ENCODE assay signal across 26 cellular contexts in genomic region chr15:57319226-57319918, GRCh38. TPM values are rescaled to one million over a fixed set of nuclear protein-coding genes. Genes with fewer than 3 reads are reported as not detected.
DNase-seq lines count a peak whose midpoint lies in the region; ATAC-seq, FAIRE-seq and TF ChIP-seq lines count a peak whose summit lies in the region.
"Had no signal": no experiment of that assay in that cellular context is flagged by ENCODE, and none has a peak within 500 bp of the region (broad histone marks: within the 10 kb centered on the region; RNA-seq: fewer than 3 reads in every experiment).

No MANE protein-coding gene starts in this region.

- H3K27me3 ChIP-seq in K562 (ENCODE audit: control insufficient read depth in 2 of 2, insufficient read depth in 2 of 2, low read length in 2 of 2), result no peaks in the 10 kb centered on the region
- H3K27me3 ChIP-seq in PC-3 (ENCODE audit: low read length), result no peaks in the 10 kb centered on the region
- H3K27me3 ChIP-seq: body of pancreas, foreskin keratinocyte, right atrium auricular region, thyroid gland had no signal

- no peak for FAIRE-seq in K562 (lab: Jason Lieb, UNC)
- FAIRE-seq: G401.6 had no signal

- intact Hi-C loops in K562 (cut with micrococcal nuclease) (no loop called here), PC-3 (cut with micrococcal nuclease) (no loop called here)

- H3K9ac ChIP-seq in K562 (ENCODE audit: insufficient read depth in 1 of 2, low read depth in 2 of 2, low read length in 2 of 2) (no peak overlapping the region), PC-3 (ENCODE audit: low read length) (no peak overlapping the region)
- H3K9ac ChIP-seq: GM23248 had no signal

- no peaks in the 10 kb centered on the region for H3K27me3 Mint-ChIP-seq in stimulated activated naive B cell treated with anti-CD40 and anti-IgM and Interleukin-4, amounts not matched to agents 10 μg/mL and 1 μg/mL and 100 μg/mL, for 72 hours

- in situ Hi-C loops in K562 (cut with MboI), result loop anchor here (25.0 kb wide), 1 partner anchor 832 kb away; no protein-coding TSS in a partner anchor

- H3K79me2 ChIP-seq in K562 (ENCODE audit: control insufficient read depth, insufficient read depth, low read length), result peaks cover 7% of the 10 kb centered on the region; the same call in 2 of the 3 replicates
- H3K79me2 ChIP-seq in PC-3 (ENCODE audit: low read length), result no peaks in the 10 kb centered on the region

- no peak overlapping the region for H3K4me2 ChIP-seq in K562 (ENCODE audit: insufficient read depth, low read length)
- no peak overlapping the region for H3K4me2 ChIP-seq in PC-3 (ENCODE audit: low read length)

- CTCF ChIA-PET in K562 (lab: Yijun Ruan, JAX; ENCODE audit: low intra/inter-chr PET ratio) (no interaction called here), PC-3 (lab: Charles Lee) (no interaction called here)

- no peak overlapping the region for H2AFZ ChIP-seq in K562 (ENCODE audit: low read depth, low read length)
- H2AFZ ChIP-seq in PC-3 (ENCODE audit: low read length), result no peak overlapping the region
- H2AFZ ChIP-seq: GM23248 had no signal

- no peaks in the 10 kb centered on the region for H3K9me2 ChIP-seq in PC-3 (replicated peaks; ENCODE audit: low read length)

- no peak for TF ChIP-seq POLR2A in K562 (conservative IDR thresholded peaks at IDR 0.05)

- 96% methylated on average over 27 of the region's 36 CpGs for WGBS in K562 (ENCODE audit: insufficient coverage, low coverage, missing lambda C conversion rate)

- peaks cover 8 to 14% of the 10 kb centered on the region in 2 donors for H3K36me3 Mint-ChIP-seq in stimulated activated naive B cell treated with anti-CD40 and anti-IgM and Interleukin-4, amounts not matched to agents 10 μg/mL and 1 μg/mL and 100 μg/mL, for 72 hours
- H3K36me3 Mint-ChIP-seq: CD4-positive, alpha-beta memory T cell; naive B cell had no signal

- TF ChIP-seq EP300 in K562 (IDR thresholded peaks at IDR 0.05; ENCODE audit: low read length), result no peak

- H3K27ac ChIP-seq in K562 (ENCODE audit: extremely low read depth, low read depth, low read length) (peak overlapping the region; percentile 99; the same call in 1 of the 3 replicates), PC-3 (ENCODE audit: low read length) (no peak overlapping the region)
- H3K27ac ChIP-seq: 22Rv1, body of pancreas, foreskin keratinocyte, GM23248, thyroid gland had no signal

- POLR2A ChIA-PET in K562 (lab: Yijun Ruan, JAX), result no interaction called here
- POLR2A ChIA-PET in PC-3 (lab: Charles Lee; ENCODE audit: unreplicated experiment), result no interaction called here

- TF ChIP-seq CTCF in K562 (IDR thresholded peaks at IDR 0.05 in 2 of 3, conservative IDR thresholded peaks at IDR 0.05 in 1 of 3; ENCODE audit: insufficient read depth in 2 of 3, low read depth in 1 of 3, low read length in 3 of 3), result no peak
- TF ChIP-seq CTCF in PC-3 (conservative IDR thresholded peaks at IDR 0.05; ENCODE audit: low read depth, low read length), result no peak

- no peaks in the 10 kb centered on the region for H3F3A ChIP-seq in PC-3 (ENCODE audit: low read length, unreplicated experiment)

- no peak overlapping the region for H3K4me3 Mint-ChIP-seq in stimulated activated naive B cell treated with anti-CD40 and anti-IgM and Interleukin-4, amounts not matched to agents 10 μg/mL and 1 μg/mL and 100 μg/mL, for 72 hours
- H3K4me3 Mint-ChIP-seq: effector memory CD8-positive, alpha-beta T cell; T-helper 1 cell treated with Interleukin-12 subunit alpha and Interleukin-12 subunit beta and Interleukin-4 antibody, amounts not matched to agents 30 μg/mL and 1 μg/mL, for 36 hours had no signal

- no peaks in the 10 kb centered on the region for H4K20me1 ChIP-seq in K562 (replicated peaks; ENCODE audit: control insufficient read depth, insufficient read depth, low read length)
- no peaks in the 10 kb centered on the region for H4K20me1 ChIP-seq in PC-3 (ENCODE audit: low read length)

- ATAC-seq in K562 (no peak), PC-3 (no peak), HG03175 (IDR thresholded peaks at IDR 0.05; ENCODE audit: unreplicated experiment) (no peak)
- no peak for ATAC-seq in stimulated activated naive B cell treated with anti-CD40 and anti-IgM and Interleukin-4, amounts not matched to agents 10 μg/mL and 1 μg/mL and 100 μg/mL, for 72 hours (replicated peaks)
- ATAC-seq: body of pancreas; effector memory CD8-positive, alpha-beta T cell; esophagus mucosa; foreskin keratinocyte had no signal

- TF ChIP-seq RAD21 in K562 (CRISPR knock-in tag; conservative IDR thresholded peaks at IDR 0.05 in 1 of 2, IDR thresholded peaks at IDR 0.05 in 1 of 2), result no peak

- H3K4me1 ChIP-seq in K562 (replicated peaks in 1 of 2; ENCODE audit: control insufficient read depth in 2 of 2, insufficient read depth in 2 of 2, low read length in 2 of 2) (peaks cover 31 to 39% of the 10 kb centered on the region in 2 experiments), PC-3 (ENCODE audit: insufficient read depth, low read length) (peaks cover 9% of the 10 kb centered on the region)
- H3K4me1 ChIP-seq: body of pancreas, foreskin keratinocyte had no signal

- H3K9me3 Mint-ChIP-seq in stimulated activated naive B cell treated with anti-CD40 and anti-IgM and Interleukin-4, amounts not matched to agents 10 μg/mL and 1 μg/mL and 100 μg/mL, for 72 hours, result no peaks in the 10 kb centered on the region
- H3K9me3 Mint-ChIP-seq: CD4-positive, alpha-beta memory T cell; effector memory CD8-positive, alpha-beta T cell; naive B cell; T-helper 1 cell treated with Interleukin-12 subunit alpha and Interleukin-12 subunit beta and Interleukin-4 antibody, amounts not matched to agents 30 μg/mL and 1 μg/mL, for 36 hours had no signal

- no peak overlapping the region for H3K4me3 ChIP-seq in K562
- H3K4me3 ChIP-seq in PC-3 (ENCODE audit: low read length), result no peak overlapping the region
- H3K4me3 ChIP-seq: body of pancreas, GM23248, right atrium auricular region, thyroid gland had no signal

- peaks cover 3% of the 10 kb centered on the region; the same call in 1 of the 2 replicates for H3K9me3 ChIP-seq in K562 (replicated peaks; ENCODE audit: control insufficient read depth, insufficient read depth, low read depth, low read length)
- no peaks in the 10 kb centered on the region for H3K9me3 ChIP-seq in PC-3 (ENCODE audit: low read length)
- H3K9me3 ChIP-seq: body of pancreas, right atrium auricular region, thyroid gland had no signal

- peak; percentile 52 for DNase-seq in DMS 273 (lab: John Stamatoyannopoulos, UW; ENCODE audit: unreplicated experiment)
- DNase-seq in DMS 273 treated with DMSO at 0.1 percent for 48 hours (lab: John Stamatoyannopoulos, UW), result no peak
- peak; percentile 94 for DNase-seq in NCI-H2171 (lab: John Stamatoyannopoulos, UW)
- DNase-seq in K562 (ENCODE audit: extremely low read depth in 1 of 4, low spot score in 3 of 4), result no peak
- DNase-seq in stimulated activated naive B cell treated with anti-CD40 and anti-IgM and Interleukin-4, amounts not matched to agents 10 μg/mL and 1 μg/mL and 100 μg/mL, for 72 hours, result no peak
- DNase-seq in PC-3, result no peak
- DNase-seq in iPS-NIHi11 (ENCODE audit: low spot score), result no peak
- DNase-seq: activated CD4-positive, alpha-beta T cell treated with anti-CD3 and anti-CD28 coated beads for 48 hours; activated naive CD4-positive, alpha-beta T cell; activated T-cell treated with anti-CD3 and anti-CD28 coated beads, Interleukin-2, amount 50 U/mL, for 48 hours; body of pancreas; CD4-positive, alpha-beta memory T cell; effector memory CD8-positive, alpha-beta T cell; foreskin keratinocyte; GM23248; naive B cell; stimulated activated CD4-positive, alpha-beta T cell treated with anti-CD3 and anti-CD28 coated beads, Interleukin-4, amount 100 ng/mL, for 1 hour; stimulated activated naive CD4-positive, alpha-beta T cell treated with Interleukin-2 at 50 U/mL for 16 hours; thyroid gland had no signal

- H3K27ac Mint-ChIP-seq in stimulated activated naive B cell treated with anti-CD40 and anti-IgM and Interleukin-4, amounts not matched to agents 10 μg/mL and 1 μg/mL and 100 μg/mL, for 72 hours, result peak overlapping the region; percentile 69
- H3K27ac Mint-ChIP-seq: CD4-positive, alpha-beta memory T cell; effector memory CD8-positive, alpha-beta T cell; T-helper 1 cell treated with Interleukin-12 subunit alpha and Interleukin-12 subunit beta and Interleukin-4 antibody, amounts not matched to agents 30 μg/mL and 1 μg/mL, for 36 hours had no signal

- BruUV-seq in K562 (replicated peaks; lab: Mats Ljungman, UMichigan) (no TSS peak), PC-3 (replicated peaks; lab: Mats Ljungman, UMichigan) (no TSS peak)

- H3K4me1 Mint-ChIP-seq in stimulated activated naive B cell treated with anti-CD40 and anti-IgM and Interleukin-4, amounts not matched to agents 10 μg/mL and 1 μg/mL and 100 μg/mL, for 72 hours, result peaks cover 22 to 45% of the 10 kb centered on the region in 2 donors

- H3K9me1 ChIP-seq in K562 (ENCODE audit: control insufficient read depth, insufficient read depth, low read length), result no peaks in the 10 kb centered on the region

- H3K36me3 ChIP-seq in K562 (ENCODE audit: control insufficient read depth, insufficient read depth, low read length) (no peaks in the 10 kb centered on the region; the same call in 2 of the 3 replicates), PC-3 (ENCODE audit: low read depth, low read length) (no peaks in the 10 kb centered on the region)
- H3K36me3 ChIP-seq: right atrium auricular region, thyroid gland had no signal

TF ChIP-seq in K562, 482 proteins besides CTCF, POLR2A, EP300 and RAD21 (continues in another document):
- TF ChIP-seq KDM4B (IDR thresholded peaks at IDR 0.05; ENCODE audit: borderline replicate concordance in 2 of 2, low read depth in 1 of 2) (no peak), NFIX (CRISPR knock-in tag; IDR thresholded peaks at IDR 0.05; ENCODE audit: low read depth) (no peak), FOXP1 (CRISPR knock-in tag; IDR thresholded peaks at IDR 0.05) (no peak)

RNA-seq across cellular contexts. Expression of gene CGNL1, which starts 56.9 kb away (rescaled TPM):
- not detected in 2 replicates for total RNA-seq in K562 (2011; cell fraction: chromatin; rRNA removed; ENCODE audit: low replicate concordance)
- total RNA-seq in K562 (2011; cell fraction: nucleolus; rRNA removed), result not detected in 2 replicates
- total RNA-seq in K562 (2011; cell fraction: nucleoplasm; rRNA removed), result not detected in 2 replicates
- total RNA-seq in K562 (2014; rRNA removed), result not detected in 2 replicates
- total RNA-seq in K562 (2014; rRNA removed; fragmentation: Illumina TruSeq; extraction: Trizol), result not detected in 2 replicates
- not detected in 2 replicates for total RNA-seq in K562 (2015; rRNA removed; fragmentation: Illumina TruSeq; extraction: Trizol)
- total RNA-seq in K562 (2021), result 0.07 and 0.18 TPM in 2 replicates
- not detected in 2 replicates for polyA plus RNA-seq in K562 (2011; rRNA removed)
- polyA plus RNA-seq in K562 (2011; cell fraction: cytosol; rRNA removed), result not detected in 2 replicates
- polyA plus RNA-seq in K562 (2011; cell fraction: nucleus; rRNA removed), result 0.01 TPM in 1 of 2 replicates, not detected in the other
- 0.01 TPM in 1 of 2 replicates, not detected in the other for polyA plus RNA-seq in K562 (2012)
- polyA plus RNA-seq in K562 (2014; fragmentation: Illumina TruSeq; extraction: Trizol), result 0.01 TPM in 1 of 2 replicates, not detected in the other
- polyA plus RNA-seq in K562 (2014; fragmentation: Nextera tagmentation; extraction: Ambion mirVana), result not detected
- polyA plus RNA-seq in K562 (2014; rRNA removed), result not detected in 2 replicates
- not detected in 2 replicates for polyA minus RNA-seq in K562 (2011; rRNA and poly(A)+ RNA removed)
- not detected in 2 replicates for polyA minus RNA-seq in K562 (2011; cell fraction: cytosol; rRNA and poly(A)+ RNA removed)
- polyA minus RNA-seq in K562 (2011; cell fraction: nucleus; rRNA and poly(A)+ RNA removed), result not detected in 2 replicates
- total RNA-seq in PC-3 (2014; rRNA removed), result 0.66 and 0.86 TPM in 2 replicates
- total RNA-seq: activated CD8-positive, alpha-beta memory T cell treated with anti-CD3 and anti-CD28 coated beads for 36 hours; CD4-positive, alpha-beta memory T cell had no signal
- polyA plus RNA-seq: CD4-positive, alpha-beta memory T cell had no signal

Comparison
In these comparisons a context has a peak if more than half of its experiments do, and no peak if none do; other contexts are left out.
1. DNase-seq: peak in DMS 273 (single experiment) and NCI-H2171 (single experiment); none in DMS 273 treated with DMSO at 0.1 percent for 48 hours (single experiment), K562 (0 of 4), stimulated activated naive B cell treated with anti-CD40 and anti-IgM and Interleukin-4, amounts not matched to agents 10 μg/mL and 1 μg/mL and 100 μg/mL, for 72 hours (single experiment), PC-3 (single experiment) and iPS-NIHi11 (single experiment).